ENCODE assay signal across 8 cellular contexts in the genomic region with DNA sequence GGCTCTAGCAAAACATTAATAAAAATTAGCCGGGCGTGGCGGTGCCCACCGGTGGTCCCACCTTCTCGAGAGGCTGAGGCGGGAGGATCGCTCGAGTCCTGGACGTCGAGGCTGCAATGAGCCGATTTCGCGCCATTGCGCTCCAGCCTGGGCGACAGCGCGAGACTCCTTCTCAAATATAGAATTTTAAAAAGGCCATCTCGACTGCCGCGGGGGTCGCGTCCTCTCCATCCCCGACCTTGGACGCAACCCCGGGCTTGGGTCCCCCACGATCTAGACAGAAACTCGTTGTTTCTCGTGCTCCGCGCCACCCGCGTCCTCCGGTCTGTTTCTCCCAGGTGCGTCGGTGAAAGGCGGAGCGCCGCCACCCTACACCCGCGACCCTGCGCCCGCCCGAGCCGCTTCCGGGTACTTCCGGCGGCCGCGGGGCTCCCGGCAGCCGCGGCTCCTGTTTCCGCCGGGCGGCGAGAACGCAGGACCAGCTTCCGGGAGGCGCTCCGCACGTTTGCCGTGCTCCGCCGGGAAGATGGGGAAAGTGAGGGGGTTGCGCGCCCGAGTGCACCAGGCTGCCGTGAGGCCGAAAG. TPM values are rescaled to one million over a fixed set of nuclear protein-coding genes. Genes with fewer than 3 reads are reported as not detected.
DNase-seq lines count a peak whose midpoint lies in the region; ATAC-seq and TF ChIP-seq lines count a peak whose summit lies in the region.

TSS of gene SLX9 (plus strand) at position 498 of the 584 bp plus-strand sequence. CDS start at position 527, 29 bp downstream.

- peaks cover 6% of the 10 kb centered on the region; the same call in 1 of the 2 replicates for H3K4me1 ChIP-seq in Caco-2

- H3K36me3 ChIP-seq in Caco-2 (ENCODE audit: control insufficient read depth, insufficient read depth, low read length), result peaks cover 3% of the 10 kb centered on the region

- peak; percentile 25; the same call in 1 of the 2 replicates for TF ChIP-seq EP300 in Ishikawa (IDR thresholded peaks at IDR 0.05; ENCODE audit: borderline replicate concordance)

- peak within 1 kb of the TSS; percentile 93 for H3K4me3 Mint-ChIP-seq in Caco-2 (ENCODE audit: unreplicated experiment)
- peak within 1 kb of the TSS; percentile 96 for H3K4me3 Mint-ChIP-seq in activated T-helper 17 cell treated with anti-CD3 and anti-CD28 coated beads, Interleukin-2, amount 50 U/mL, for 72 hours
- peak within 1 kb of the TSS; percentile 91 for H3K4me3 Mint-ChIP-seq in natural killer cell treated with Interleukin-12 subunit alpha and Interleukin-12 subunit beta and Interleukin-15 and Interleukin-18, amount 100 ng/mL, for 72 hours

- TF ChIP-seq RAD21 in Ishikawa (IDR thresholded peaks at IDR 0.05; ENCODE audit: low read depth), result no peak; the same call in 1 of the 2 replicates

- H3K27ac ChIP-seq in RWPE1, result peak within 1 kb of the TSS; percentile 78

- no peaks in the 10 kb centered on the region for H3K9me3 Mint-ChIP-seq in Caco-2 (ENCODE audit: unreplicated experiment)
- no peaks in the 10 kb centered on the region for H3K9me3 Mint-ChIP-seq in activated T-helper 17 cell treated with anti-CD3 and anti-CD28 coated beads, Interleukin-2, amount 50 U/mL, for 72 hours
- no peaks in the 10 kb centered on the region for H3K9me3 Mint-ChIP-seq in natural killer cell treated with Interleukin-12 subunit alpha and Interleukin-12 subunit beta and Interleukin-15 and Interleukin-18, amount 100 ng/mL, for 72 hours

- H3K27me3 Mint-ChIP-seq in Caco-2 (ENCODE audit: insufficient read depth, unreplicated experiment), result no peaks in the 10 kb centered on the region
- H3K27me3 Mint-ChIP-seq in activated T-helper 17 cell treated with anti-CD3 and anti-CD28 coated beads, Interleukin-2, amount 50 U/mL, for 72 hours, result no peaks in the 10 kb centered on the region
- no peaks in the 10 kb centered on the region for H3K27me3 Mint-ChIP-seq in natural killer cell treated with Interleukin-12 subunit alpha and Interleukin-12 subunit beta and Interleukin-15 and Interleukin-18, amount 100 ng/mL, for 72 hours

- TF ChIP-seq CTCF in Caco-2 (IDR thresholded peaks at IDR 0.05; ENCODE audit: insufficient read depth in 1 of 2, low read depth in 1 of 2, low read length in 1 of 2, severe bottlenecking in 1 of 2, unreplicated experiment in 1 of 2), result no peak
- no peak for TF ChIP-seq CTCF in RWPE1 (conservative IDR thresholded peaks at IDR 0.05; ENCODE audit: low read depth)

- H3K36me3 Mint-ChIP-seq in Caco-2 (ENCODE audit: insufficient read depth, unreplicated experiment), result peaks cover 10% of the 10 kb centered on the region
- H3K36me3 Mint-ChIP-seq in activated T-helper 17 cell treated with anti-CD3 and anti-CD28 coated beads, Interleukin-2, amount 50 U/mL, for 72 hours (ENCODE audit: low read depth), result peaks cover 36% of the 10 kb centered on the region
- peaks cover 7% of the 10 kb centered on the region for H3K36me3 Mint-ChIP-seq in natural killer cell treated with Interleukin-12 subunit alpha and Interleukin-12 subunit beta and Interleukin-15 and Interleukin-18, amount 100 ng/mL, for 72 hours

- no TSS peak for BruUV-seq in Caco-2 (replicated peaks; lab: Mats Ljungman, UMichigan)

- no peaks in the 10 kb centered on the region for H3K27me3 ChIP-seq in Caco-2 (replicated peaks; ENCODE audit: control insufficient read depth, insufficient read depth, low read length)

- H3K9me3 ChIP-seq in Caco-2, result no peaks in the 10 kb centered on the region

- DNase-seq in Caco-2 (peak; percentile 77 to 87), RWPE1 (ENCODE audit: low spot score) (peak; percentile 85), fibroblast of peridontal ligament (ENCODE audit: extremely low read depth) (peak; percentile 68)
- peak; percentile 92 for DNase-seq in natural killer cell treated with Interleukin-12 subunit alpha and Interleukin-12 subunit beta and Interleukin-15 and Interleukin-18, amount 100 ng/mL, for 72 hours (ENCODE audit: low spot score)
- peak; percentile 78 for DNase-seq in stimulated activated naive CD4-positive, alpha-beta T cell treated with Interleukin-2 at 50 U/mL for 16 hours (lab: John Stamatoyannopoulos, UW)

- peaks cover 11% of the 10 kb centered on the region for H3K4me1 Mint-ChIP-seq in Caco-2 (ENCODE audit: low read depth, unreplicated experiment)
- H3K4me1 Mint-ChIP-seq in activated T-helper 17 cell treated with anti-CD3 and anti-CD28 coated beads, Interleukin-2, amount 50 U/mL, for 72 hours, result peaks cover 20% of the 10 kb centered on the region
- peaks cover 29 to 36% of the 10 kb centered on the region in 2 donors for H3K4me1 Mint-ChIP-seq in natural killer cell treated with Interleukin-12 subunit alpha and Interleukin-12 subunit beta and Interleukin-15 and Interleukin-18, amount 100 ng/mL, for 72 hours (ENCODE audit: low read depth in 2 of 2)

- peak within 1 kb of the TSS; percentile 94 for H3K27ac Mint-ChIP-seq in Caco-2 (ENCODE audit: unreplicated experiment)
- H3K27ac Mint-ChIP-seq in activated T-helper 17 cell treated with anti-CD3 and anti-CD28 coated beads, Interleukin-2, amount 50 U/mL, for 72 hours, result peak within 1 kb of the TSS; percentile 92
- peak within 1 kb of the TSS; percentile 69 to 88 for H3K27ac Mint-ChIP-seq in natural killer cell treated with Interleukin-12 subunit alpha and Interleukin-12 subunit beta and Interleukin-15 and Interleukin-18, amount 100 ng/mL, for 72 hours

- peak within 1 kb of the TSS; percentile 94 for H3K4me3 ChIP-seq in Caco-2 (ENCODE audit: low read depth, low read length)

- CTCF ChIA-PET in Caco-2 (lab: Charles Lee) (interaction anchor here (0.7 to 0.8 kb wide), 2 partner anchors 200 to 323 kb away, joined by 3 to 5 read pairs; no protein-coding TSS in a partner anchor), RWPE1 (lab: Yijun Ruan, JAX) (interaction anchor here (0.6 to 3.3 kb wide), 4 partner anchors 8 to 199 kb away, joined by 4 to 8 read pairs (median 6); no protein-coding TSS in a partner anchor)

- ATAC-seq in GM21423 (IDR thresholded peaks at IDR 0.05; ENCODE audit: unreplicated experiment), result peak; percentile 81
- ATAC-seq in activated T-helper 17 cell treated with anti-CD3 and anti-CD28 coated beads, Interleukin-2, amount 50 U/mL, for 72 hours (replicated peaks), result peak; percentile 94
- peak; percentile 96 for ATAC-seq in natural killer cell treated with Interleukin-12 subunit alpha and Interleukin-12 subunit beta and Interleukin-15 and Interleukin-18, amount 100 ng/mL, for 72 hours

- POLR2A ChIA-PET in Caco-2 (lab: Charles Lee) (interaction anchor here (0.7 to 1.1 kb wide), 2 partner anchors 348 to 524 kb away, joined by 3 read pairs; partner anchors contain the start of gene POFUT2), RWPE1 (lab: Yijun Ruan, JAX; ENCODE audit: low non-redundant PET) (interaction anchor here (1.0 kb wide), 1 partner anchor 10 kb away, joined by 4 read pairs; no protein-coding TSS in a partner anchor)

- intact Hi-C loops in Caco-2 (cut with micrococcal nuclease; ENCODE audit: unreplicated experiment), result no loop called here

TF ChIP-seq in Ishikawa, 13 proteins besides CTCF, POLR2A, EP300 and RAD21 (continues in another document):
- TF ChIP-seq, protein P1, sequence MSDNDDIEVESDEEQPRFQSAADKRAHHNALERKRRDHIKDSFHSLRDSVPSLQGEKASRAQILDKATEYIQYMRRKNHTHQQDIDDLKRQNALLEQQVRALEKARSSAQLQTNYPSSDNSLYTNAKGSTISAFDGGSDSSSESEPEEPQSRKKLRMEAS (IDR thresholded peaks at IDR 0.05), result peak; percentile 89
- no peak for TF ChIP-seq EGR1 (IDR thresholded peaks at IDR 0.05)
- peak; percentile 32; the same call in 1 of the 2 replicates for TF ChIP-seq TEAD4 (IDR thresholded peaks at IDR 0.05)
- peak; percentile 23; the same call in 1 of the 2 replicates for TF ChIP-seq CREB1 (IDR thresholded peaks at IDR 0.05; ENCODE audit: low read depth)
- TF ChIP-seq USF1 (IDR thresholded peaks at IDR 0.05), result peak; percentile 51; the same call in 1 of the 2 replicates
- TF ChIP-seq NFIC (IDR thresholded peaks at IDR 0.05), result no peak
- TF ChIP-seq TCF12 (IDR thresholded peaks at IDR 0.05; ENCODE audit: low read depth), result peak; percentile 77; the same call in 1 of the 2 replicates
- TF ChIP-seq YY1 (IDR thresholded peaks at IDR 0.05; ENCODE audit: low read depth), result peak; percentile 77
- peak; percentile 98 for TF ChIP-seq TAF1 (IDR thresholded peaks at IDR 0.05; ENCODE audit: low read depth)
- no peak; the same call in 1 of the 2 replicates for TF ChIP-seq CEBPB (IDR thresholded peaks at IDR 0.05)
- TF ChIP-seq ZBTB7A (IDR thresholded peaks at IDR 0.05; ENCODE audit: low read depth), result peak; percentile 72; the same call in 1 of the 2 replicates
- TF ChIP-seq FOXM1 (IDR thresholded peaks at IDR 0.05; ENCODE audit: borderline replicate concordance, low read depth), result no peak

RNA-seq across cellular contexts. Expression of gene SLX9, which starts in this region (rescaled TPM):
- total RNA-seq in Caco-2 (2022), result 54.0 and 62.1 TPM in 2 replicates
- 10 to 100 TPM; 28.6 to 56.7 TPM for total RNA-seq in activated T-helper 17 cell treated with anti-CD3 and anti-CD28 coated beads, Interleukin-2, amount 50 U/mL, for 72 hours
- total RNA-seq in natural killer cell treated with Interleukin-12 subunit alpha and Interleukin-12 subunit beta and Interleukin-15 and Interleukin-18, amount 100 ng/mL, for 72 hours, result 10 to 100 TPM; 43.5 to 83.6 TPM

Comparison
In these comparisons a context has a peak if more than half of its experiments do, and no peak if none do; other contexts are left out.
1. Peak in every context shown above with its lines: DNase-seq, ATAC-seq, H3K4me3 ChIP-seq and H3K27ac ChIP-seq.